In genomic region chr11:133582731-133583130, GRCh38 we compare ENCODE assay signal across 26 cellular contexts. TPM values are rescaled to one million over a fixed set of nuclear protein-coding genes. Genes with fewer than 3 reads are reported as not detected.
A peak's percentile ranks its signal among the peaks of the same experiment; 100 is the strongest.
DNase-seq lines count a peak whose midpoint lies in the region; ATAC-seq and TF ChIP-seq lines count a peak whose summit lies in the region.
"Had no signal": no experiment of that assay in that cellular context is flagged by ENCODE, and none has a peak within 500 bp of the region (broad histone marks: within the 10 kb centered on the region; RNA-seq: fewer than 3 reads in every experiment).

No MANE protein-coding gene starts in this region.

- H3K4me3 ChIP-seq in esophagus muscularis mucosa (no peak overlapping the region), neuronal stem cell (ENCODE audit: low read length in 2 of 2) (no peak overlapping the region)
- H3K4me3 ChIP-seq: BLaER1, GM12878 had no signal

- peak overlapping the region; percentile 37 for H3K9ac ChIP-seq in neuronal stem cell (ENCODE audit: low read depth, low read length, poor library complexity)
- H3K9ac ChIP-seq: BLaER1 had no signal

- no peak overlapping the region for H4K8ac ChIP-seq in neuronal stem cell (ENCODE audit: low read depth, low read length)

- intact Hi-C loops in esophagus muscularis mucosa (cut with DNase I) (no loop called here), left cardiac atrium (cut with DNase I) (no loop called here)

- no peak overlapping the region for H3K23ac ChIP-seq in neuronal stem cell (ENCODE audit: low read depth, low read length, poor library complexity)

- WGBS in esophagus muscularis mucosa = 57% methylated on average over 7 of the region's 7 CpGs
- WGBS in neuronal stem cell (ENCODE audit: extremely low coverage in 2 of 2, insufficient read length in 2 of 2, insufficient replicate concordance in 1 of 2), 2 donors = no CpG with 5 or more reads among the region's 7 CpGs

- DNase-seq in NCI-H82 (lab: John Stamatoyannopoulos, UW) (peak; percentile 15), NCI-H82 treated with DMSO at 0.1 percent for 48 hours (lab: John Stamatoyannopoulos, UW; ENCODE audit: unreplicated experiment) (no peak), esophagus muscularis mucosa (ENCODE audit: extremely low spot score) (peak; percentile 62), neuronal stem cell (ENCODE audit: low spot score) (no peak), left cardiac atrium (no peak), hippocampal formation (lab: John Stamatoyannopoulos, UW) (no peak)
- DNase-seq: 8988T; ACHN; BE2C; C1 segment of cervical spinal cord; CD4-positive, alpha-beta memory T cell; CD4-positive, CD25-positive, alpha-beta regulatory T cell; CD8-positive, alpha-beta memory T cell; COR-L47; DMS 273 treated with DMSO at 0.1 percent for 48 hours; DMS153; DMS53; DMS79; DND-41; EL; GDM1 had no signal

- no peaks in the 10 kb centered on the region for H3K79me1 ChIP-seq in neuronal stem cell (ENCODE audit: low read depth, low read length)

- ATAC-seq in left cardiac atrium = no peak
- ATAC-seq: GM12878 had no signal

- no peak overlapping the region for H3K18ac ChIP-seq in neuronal stem cell (ENCODE audit: low read length)

- no peak overlapping the region for H2BK15ac ChIP-seq in neuronal stem cell (ENCODE audit: low read length)

- H2BK5ac ChIP-seq in neuronal stem cell (ENCODE audit: low read length) = no peak overlapping the region

- no peak overlapping the region for H3K4ac ChIP-seq in neuronal stem cell (ENCODE audit: low read length)

- TF ChIP-seq POLR2A in esophagus muscularis mucosa (IDR thresholded peaks at IDR 0.05; ENCODE audit: low read depth) = no peak

- no peak overlapping the region for H4K91ac ChIP-seq in neuronal stem cell (ENCODE audit: low read depth, low read length, poor library complexity)

- H2AFZ ChIP-seq in neuronal stem cell (ENCODE audit: low read length) = no peak overlapping the region

- H3K4me1 ChIP-seq in esophagus muscularis mucosa = no peaks in the 10 kb centered on the region
- H3K4me1 ChIP-seq in neuronal stem cell (ENCODE audit: control insufficient read depth in 2 of 2, insufficient read depth in 1 of 2, low read depth in 1 of 2, low read length in 2 of 2) = peaks cover 0 to 10% of the 10 kb centered on the region in 2 donors
- H3K4me1 ChIP-seq: BE2C had no signal

- no peak overlapping the region for H2BK120ac ChIP-seq in neuronal stem cell (ENCODE audit: low read depth, low read length)

- TF ChIP-seq CTCF in esophagus muscularis mucosa (IDR thresholded peaks at IDR 0.05) = no peak

- TF ChIP-seq EP300 in esophagus muscularis mucosa (IDR thresholded peaks at IDR 0.05) = no peak

- peaks cover 0 to 9% (median 0%) of the 10 kb centered on the region in 4 donors for H3K27me3 ChIP-seq in esophagus muscularis mucosa
- no peaks in the 10 kb centered on the region for H3K27me3 ChIP-seq in neuronal stem cell (ENCODE audit: control insufficient read depth in 3 of 3, insufficient read depth in 3 of 3, low read depth in 1 of 3, low read length in 3 of 3)
- H3K27me3 ChIP-seq: BE2C, BLaER1 had no signal

- H3K27ac ChIP-seq in esophagus muscularis mucosa (replicated peaks in 1 of 4) (no peak overlapping the region), neuronal stem cell (replicated peaks; ENCODE audit: low read length) (no peak overlapping the region)
- H3K27ac ChIP-seq: BLaER1 had no signal

- no peak overlapping the region for H3K14ac ChIP-seq in neuronal stem cell (ENCODE audit: low read length)

- no peak overlapping the region for H2BK12ac ChIP-seq in neuronal stem cell (ENCODE audit: low read length)

- H3K4me2 ChIP-seq in neuronal stem cell (ENCODE audit: insufficient read depth, low read length, poor library complexity, severe bottlenecking) = no peak overlapping the region

- H3K36me3 ChIP-seq in esophagus muscularis mucosa (no peaks in the 10 kb centered on the region), neuronal stem cell (replicated peaks in 1 of 2; ENCODE audit: control insufficient read depth in 2 of 2, insufficient read depth in 2 of 2, low read length in 2 of 2) (no peaks in the 10 kb centered on the region)
- H3K36me3 ChIP-seq: BE2C, BLaER1 had no signal

- H2AK5ac ChIP-seq in neuronal stem cell (ENCODE audit: low read depth, low read length) = no peak overlapping the region

- H3K9me3 ChIP-seq in esophagus muscularis mucosa = no peaks in the 10 kb centered on the region
- peaks cover 0 to 2% of the 10 kb centered on the region in 2 donors for H3K9me3 ChIP-seq in neuronal stem cell (replicated peaks in 1 of 2; ENCODE audit: control insufficient read depth in 2 of 2, insufficient read depth in 1 of 2, low read depth in 1 of 2, low read length in 2 of 2)
- H3K9me3 ChIP-seq: BE2C, BLaER1 had no signal

RNA-seq across cellular contexts. Expression of gene OPCML, which starts 50.4 kb away (rescaled TPM):
- total RNA-seq in esophagus muscularis mucosa (under 1 TPM; 0.06 to 0.83 (median 0.24) TPM), left cardiac atrium (under 1 TPM in 1 of 2 donors, not detected in 1; 0.76 TPM)
- polyA plus RNA-seq in neuronal stem cell (2013, experiment 1 of 2) = 0.26 TPM
- 0.21 TPM for polyA plus RNA-seq in neuronal stem cell (2013, experiment 2 of 2)
- total RNA-seq: CD4-positive, alpha-beta memory T cell; CD4-positive, CD25-positive, alpha-beta regulatory T cell; CD8-positive, alpha-beta memory T cell; Daoy; G401; GM12878 had no signal
- polyA plus RNA-seq: CD14-positive monocyte; CD4-positive, alpha-beta memory T cell; CD4-positive, CD25-positive, alpha-beta regulatory T cell; CD8-positive, alpha-beta memory T cell had no signal

Comparison
In these comparisons a context has a peak if more than half of its experiments do, and no peak if none do; other contexts are left out.
1. DNase-seq: peak in NCI-H82 (single experiment) and esophagus muscularis mucosa (single experiment); none in NCI-H82 treated with DMSO at 0.1 percent for 48 hours (single experiment), neuronal stem cell (single experiment), left cardiac atrium (single experiment) and hippocampal formation (0 of 2).